11 cellular contexts compared by ENCODE assay signal in genomic region chr15:85607842-85608241, GRCh38.
DNase-seq lines count a peak whose midpoint lies in the region; ATAC-seq and TF ChIP-seq lines count a peak whose summit lies in the region.
"Had no signal": no experiment of that assay in that cellular context is flagged by ENCODE, and none has a peak within 500 bp of the region (broad histone marks: within the 10 kb centered on the region; RNA-seq: fewer than 3 reads in every experiment).

No MANE protein-coding gene starts in this region.

- peaks cover 15% of the 10 kb centered on the region for H3K4me1 ChIP-seq in SJSA1 (replicated peaks)
- peaks cover 17% of the 10 kb centered on the region for H3K4me1 ChIP-seq in osteoblast (ENCODE audit: insufficient read depth, low read length)
- peaks cover 29% of the 10 kb centered on the region for H3K4me1 ChIP-seq in Caco-2

- peak; percentile 62 for DNase-seq in BJ (ENCODE audit: low read depth)
- DNase-seq in SJSA1 (ENCODE audit: low read depth in 1 of 2, low spot score in 2 of 2) = peak; percentile 47 to 68
- peak; percentile 68 for DNase-seq in fibroblast of gingiva (ENCODE audit: low read depth)
- no peak for DNase-seq in osteoblast (ENCODE audit: insufficient read length, low spot score, missing footprints)
- no peak for DNase-seq in HuH-7 (ENCODE audit: low spot score)
- DNase-seq in CD4-positive, alpha-beta T cell = no peak
- no peak for DNase-seq in Caco-2
- DNase-seq: endodermal cell; NCI-H526 treated with DMSO at 0.1 percent for 48 hours; stimulated activated CD8-positive, alpha-beta memory T cell treated with anti-CD3 and anti-CD28 coated beads, Interleukin-4, amount 100 ng/mL, for 48 hours had no signal

- peak overlapping the region; percentile 26 for H3K4me2 ChIP-seq in osteoblast (ENCODE audit: insufficient read depth, low read length)

- H3K36me3 ChIP-seq in BJ (ENCODE audit: control insufficient read depth, insufficient read depth, low read length) (peaks cover 2% of the 10 kb centered on the region), SJSA1 (0 out of 2 replicates have a peak, but pooled peaks cover 11% of the 10 kb centered on the region), osteoblast (ENCODE audit: insufficient read depth, low read length) (no peaks in the 10 kb centered on the region), Caco-2 (ENCODE audit: control insufficient read depth, insufficient read depth, low read length) (no peaks in the 10 kb centered on the region)

- H3K9me3 ChIP-seq in SJSA1 (replicated peaks) (no peaks in the 10 kb centered on the region), osteoblast (ENCODE audit: low read depth, low read length) (no peaks in the 10 kb centered on the region), Caco-2 (no peaks in the 10 kb centered on the region)
- H3K9me3 ChIP-seq in CD4-positive, alpha-beta T cell (ENCODE audit: control insufficient read depth, low read length) = no peaks in the 10 kb centered on the region

- no TSS peak for BruUV-seq in Caco-2 (replicated peaks; lab: Mats Ljungman, UMichigan)

- no peak overlapping the region for H3K27ac ChIP-seq in SJSA1
- peak overlapping the region; percentile 77 for H3K27ac ChIP-seq in osteoblast (ENCODE audit: low read depth, low read length)
- H3K27ac ChIP-seq in CD4-positive, alpha-beta T cell (ENCODE audit: low read depth, low read length) = no peak overlapping the region

- H3K27me3 ChIP-seq in BJ (ENCODE audit: control insufficient read depth, insufficient read depth, low read length) (no peaks in the 10 kb centered on the region), SJSA1 (replicated peaks) (no peaks in the 10 kb centered on the region), osteoblast (ENCODE audit: insufficient read depth, low read length) (no peaks in the 10 kb centered on the region), Caco-2 (replicated peaks; ENCODE audit: control insufficient read depth, insufficient read depth, low read length) (no peaks in the 10 kb centered on the region)
- H3K27me3 ChIP-seq in CD4-positive, alpha-beta T cell (ENCODE audit: control insufficient read depth, insufficient read depth, low read length) = no peaks in the 10 kb centered on the region

- H3K27me3 Mint-ChIP-seq in CD4-positive, alpha-beta T cell = no peaks in the 10 kb centered on the region
- H3K27me3 Mint-ChIP-seq in Caco-2 (ENCODE audit: insufficient read depth, unreplicated experiment) = no peaks in the 10 kb centered on the region

- POLR2A ChIA-PET in BJ (lab: Charles Lee) = interaction anchor here (0.5 to 0.9 kb wide), 3 partner anchors 9 to 26 kb away, joined by 3 to 12 read pairs (median 3); no protein-coding TSS in a partner anchor
- POLR2A ChIA-PET in CD4-positive, alpha-beta T cell (lab: Charles Lee) = interaction anchor here (1.2 to 1.6 kb wide), 3 partner anchors 11 to 26 kb away, joined by 3 to 9 read pairs (median 8); no protein-coding TSS in a partner anchor
- POLR2A ChIA-PET in Caco-2 (lab: Charles Lee) = interaction anchor here (0.5 kb wide), 1 partner anchor 37 kb away, joined by 8 read pairs; no protein-coding TSS in a partner anchor

- peaks cover 25% of the 10 kb centered on the region for H3K4me1 Mint-ChIP-seq in CD4-positive, alpha-beta T cell (ENCODE audit: low read depth)
- H3K4me1 Mint-ChIP-seq in Caco-2 (ENCODE audit: low read depth, unreplicated experiment) = peaks cover 21% of the 10 kb centered on the region
- H3K4me1 Mint-ChIP-seq: endodermal cell had no signal

- peaks cover 53% of the 10 kb centered on the region for H3K36me3 Mint-ChIP-seq in CD4-positive, alpha-beta T cell (ENCODE audit: low read depth)
- peaks cover 19% of the 10 kb centered on the region for H3K36me3 Mint-ChIP-seq in Caco-2 (ENCODE audit: insufficient read depth, unreplicated experiment)

- no peak overlapping the region for H3K4me3 Mint-ChIP-seq in CD4-positive, alpha-beta T cell
- H3K4me3 Mint-ChIP-seq in Caco-2 (ENCODE audit: unreplicated experiment) = no peak overlapping the region
- H3K4me3 Mint-ChIP-seq: endodermal cell had no signal

- peaks cover 10% of the 10 kb centered on the region for H3K79me2 ChIP-seq in osteoblast (ENCODE audit: insufficient read depth, low read length)

- no peak overlapping the region for H2AFZ ChIP-seq in osteoblast (ENCODE audit: low read length)

- H3K9me3 Mint-ChIP-seq in CD4-positive, alpha-beta T cell = no peaks in the 10 kb centered on the region
- H3K9me3 Mint-ChIP-seq in Caco-2 (ENCODE audit: unreplicated experiment) = no peaks in the 10 kb centered on the region
- H3K9me3 Mint-ChIP-seq: endodermal cell had no signal

- ATAC-seq in GM18861 (IDR thresholded peaks at IDR 0.05; ENCODE audit: unreplicated experiment) = no peak
- no peak for ATAC-seq in CD4-positive, alpha-beta T cell (ENCODE audit: poor library complexity)

- TF ChIP-seq CTCF in BJ (IDR thresholded peaks at IDR 0.05; ENCODE audit: insufficient read depth, low read depth, low read length) (no peak), osteoblast (IDR thresholded peaks at IDR 0.05; ENCODE audit: extremely low read depth, low read depth, low read length) (no peak), Caco-2 (IDR thresholded peaks at IDR 0.05; ENCODE audit: insufficient read depth in 1 of 2, low read depth in 1 of 2, low read length in 1 of 2, severe bottlenecking in 1 of 2, unreplicated experiment in 1 of 2) (no peak)
- TF ChIP-seq CTCF in CD4-positive, alpha-beta T cell (IDR thresholded peaks at IDR 0.05) = no peak

- intact Hi-C loops in CD4-positive, alpha-beta T cell (cut with DNase I, micrococcal nuclease) = no loop called here
- intact Hi-C loops in Caco-2 (cut with micrococcal nuclease; ENCODE audit: unreplicated experiment) = no loop called here

- no peak overlapping the region for H3K27ac Mint-ChIP-seq in CD4-positive, alpha-beta T cell
- H3K27ac Mint-ChIP-seq in Caco-2 (ENCODE audit: unreplicated experiment) = no peak overlapping the region
- H3K27ac Mint-ChIP-seq: endodermal cell had no signal

- H3K4me3 ChIP-seq in BJ (ENCODE audit: low read depth, low read length) (no peak overlapping the region), SJSA1 (no peak overlapping the region), osteoblast (ENCODE audit: insufficient read depth, low read length) (no peak overlapping the region), Caco-2 (ENCODE audit: low read depth, low read length) (no peak overlapping the region)

- CTCF ChIA-PET in BJ (lab: Yijun Ruan, JAX) = interaction anchor here (0.6 to 1.5 kb wide), 7 partner anchors 9 to 311 kb away, joined by 3 to 5 read pairs (median 3); no protein-coding TSS in a partner anchor
- CTCF ChIA-PET in CD4-positive, alpha-beta T cell (lab: Charles Lee) = interaction anchor here (1.2 kb wide), 1 partner anchor 39 kb away, joined by 3 read pairs; no protein-coding TSS in a partner anchor
- CTCF ChIA-PET in Caco-2 (lab: Charles Lee) = interaction anchor here (0.8 kb wide), 1 partner anchor 16 kb away, joined by 3 read pairs; no protein-coding TSS in a partner anchor

- no peaks in the 10 kb centered on the region for H4K20me1 ChIP-seq in osteoblast (ENCODE audit: insufficient read depth, low read length)

Comparison
In these comparisons a context has a peak if more than half of its experiments do, and no peak if none do; other contexts are left out.
1. DNase-seq: peak in BJ (single experiment), SJSA1 (2 of 2) and fibroblast of gingiva (single experiment); none in osteoblast (single experiment), HuH-7 (single experiment), CD4-positive, alpha-beta T cell (0 of 10) and Caco-2 (0 of 2).